Comparison of ENCODE assay signal across 8 cellular contexts in the genomic region with DNA sequence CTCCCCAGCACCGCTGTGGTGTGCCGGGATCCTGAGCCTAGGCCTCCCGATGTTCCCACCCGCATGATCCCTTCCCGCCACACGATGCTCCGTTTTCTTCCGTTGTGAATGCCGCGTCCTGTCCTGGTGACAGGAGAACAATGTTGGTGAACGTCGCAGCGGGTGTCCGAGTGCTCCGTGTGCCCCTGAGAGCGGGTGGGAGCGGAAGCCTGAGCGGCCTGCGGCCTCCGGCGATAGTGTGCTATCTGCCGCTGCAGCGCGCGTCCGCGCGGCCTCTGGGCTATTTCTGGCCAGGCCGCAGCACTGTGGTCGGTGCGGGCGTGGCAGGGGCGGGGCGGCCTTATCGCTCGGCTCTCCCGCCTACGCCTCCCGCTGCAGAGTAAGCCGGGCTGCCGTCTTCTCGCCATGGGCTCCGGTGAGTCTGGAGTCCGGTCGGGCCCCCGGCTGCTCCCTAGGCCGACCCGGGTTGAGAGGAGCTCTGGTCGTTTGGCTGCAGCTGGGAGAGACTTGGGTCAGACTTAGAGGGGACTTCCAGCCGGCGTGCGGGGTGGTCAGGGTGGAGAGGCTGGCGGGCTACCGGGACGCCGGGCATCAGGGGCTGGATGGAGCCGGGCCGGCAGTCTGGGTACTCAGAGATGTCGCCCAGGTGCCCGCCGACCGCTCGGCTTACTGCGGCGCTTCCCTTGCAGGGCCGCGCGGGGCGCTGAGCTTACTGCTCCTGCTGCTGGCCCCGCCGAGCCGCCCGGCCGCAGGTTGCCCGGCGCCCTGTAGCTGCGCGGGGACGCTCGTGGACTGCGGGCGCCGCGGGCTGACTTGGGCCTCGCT. TPM values are rescaled to one million over a fixed set of nuclear protein-coding genes. Genes with fewer than 3 reads are reported as not detected.
DNase-seq lines count a peak whose midpoint lies in the region; ATAC-seq and TF ChIP-seq lines count a peak whose summit lies in the region.

TSS of gene GP1BB (plus strand) at position 375 of the 825 bp plus-strand sequence. CDS start at position 406, 31 bp downstream.

- no peak within 1 kb of the TSS for H3K9ac ChIP-seq in smooth muscle cell (ENCODE audit: low read depth)

- no peak within 1 kb of the TSS for H2AFZ ChIP-seq in smooth muscle cell (ENCODE audit: low read depth)

- intact Hi-C loops in left ventricle myocardium inferior (cut with micrococcal nuclease): no loop called here

- ATAC-seq in GM19324 (IDR thresholded peaks at IDR 0.05; ENCODE audit: low FRiP score, unreplicated experiment) (no peak), GM21515 (IDR thresholded peaks at IDR 0.05; ENCODE audit: unreplicated experiment) (no peak)

- TF ChIP-seq CTCF in HL-60 (IDR thresholded peaks at IDR 0.05; ENCODE audit: insufficient read depth, low read length): peak; percentile 11
- TF ChIP-seq CTCF in left ventricle myocardium inferior (IDR thresholded peaks at IDR 0.05; ENCODE audit: borderline replicate concordance): no peak
- no peak for TF ChIP-seq CTCF in smooth muscle cell (IDR thresholded peaks at IDR 0.05; ENCODE audit: borderline replicate concordance, insufficient read depth, poor library complexity, severe bottlenecking)

- H3K79me2 ChIP-seq in smooth muscle cell (ENCODE audit: low read depth): no peaks in the 10 kb centered on the region

- peaks cover 52% of the 10 kb centered on the region for H4K20me1 ChIP-seq in smooth muscle cell (ENCODE audit: low read depth)

- no peaks in the 10 kb centered on the region for H3F3A ChIP-seq in smooth muscle cell (ENCODE audit: low read depth)

- peak within 1 kb of the TSS; percentile 83 for H3K4me2 ChIP-seq in smooth muscle cell

- peak; percentile 47 to 54 for DNase-seq in HL-60 (ENCODE audit: low read depth in 1 of 2, low spot score in 1 of 2)
- peak; percentile 48 for DNase-seq in activated CD4-positive, CD25-positive, alpha-beta regulatory T cell treated with anti-CD3 and anti-CD28 coated beads, Interleukin-2, amount 50 U/mL, for 72 hours
- peak; percentile 67 for DNase-seq in left ventricle myocardium inferior
- no peak for DNase-seq in smooth muscle cell (lab: John Stamatoyannopoulos, UW; ENCODE audit: unreplicated experiment)
- no peak for DNase-seq in NCI-H2029 treated with DMSO at 0.1 percent for 48 hours (lab: John Stamatoyannopoulos, UW)
- DNase-seq in EL: no peak

- H3K27ac ChIP-seq in HL-60 (replicated peaks): no peak within 1 kb of the TSS
- peak within 1 kb of the TSS; percentile 86 for H3K27ac ChIP-seq in left ventricle myocardium inferior (replicated peaks)
- no peak within 1 kb of the TSS for H3K27ac ChIP-seq in smooth muscle cell (ENCODE audit: low read depth)

- H3K4me1 ChIP-seq in left ventricle myocardium inferior (peaks cover 58% of the 10 kb centered on the region), smooth muscle cell (ENCODE audit: low read depth) (peaks cover 25% of the 10 kb centered on the region)

- H3K27me3 ChIP-seq in HL-60 (ENCODE audit: insufficient read depth, poor library complexity, severe bottlenecking) (peaks cover 16% of the 10 kb centered on the region), left ventricle myocardium inferior (ENCODE audit: low read depth) (peaks cover 57% of the 10 kb centered on the region), smooth muscle cell (ENCODE audit: low read depth) (peaks cover 46% of the 10 kb centered on the region)

- 2% methylated on average over 76 of the region's 85 CpGs for WGBS in smooth muscle cell (ENCODE audit: low lambda C conversion rate)

- H3K36me3 ChIP-seq in left ventricle myocardium inferior (peaks cover 29% of the 10 kb centered on the region), smooth muscle cell (ENCODE audit: low read depth) (no peaks in the 10 kb centered on the region)

- H3K9me3 ChIP-seq in left ventricle myocardium inferior (replicated peaks): no peaks in the 10 kb centered on the region
- H3K9me3 ChIP-seq in smooth muscle cell (replicated peaks; ENCODE audit: low read depth): no peaks in the 10 kb centered on the region

- H3K4me3 ChIP-seq in HL-60 (replicated peaks; ENCODE audit: insufficient read depth, low read length) (peak within 1 kb of the TSS; percentile 26), left ventricle myocardium inferior (peak within 1 kb of the TSS; percentile 62), smooth muscle cell (peak within 1 kb of the TSS; percentile 36)

RNA-seq across cellular contexts. Expression of gene GP1BB, which starts in this region (rescaled TPM):
- total RNA-seq in left ventricle myocardium inferior (not detected), smooth muscle cell (0.94 and 3.0 TPM in 2 replicates)
- 6.7 and 9.7 TPM in 2 replicates for polyA plus RNA-seq in smooth muscle cell

Comparison
In these comparisons a context has a peak if more than half of its experiments do, and no peak if none do; other contexts are left out.
1. Peak in DNase-seq, H3K4me3 ChIP-seq and H3K27ac ChIP-seq in left ventricle myocardium inferior; RNA of the gene not detected or under 1 TPM.
2. DNase-seq: peak in HL-60 (2 of 2) and activated CD4-positive, CD25-positive, alpha-beta regulatory T cell treated with anti-CD3 and anti-CD28 coated beads, Interleukin-2, amount 50 U/mL, for 72 hours (single experiment); none in smooth muscle cell (single experiment), NCI-H2029 treated with DMSO at 0.1 percent for 48 hours (single experiment) and EL (single experiment).
3. Peak in every context shown above with its lines, with median percentiles within 50 percentile points of each other: H3K4me3 ChIP-seq.